30 cellular contexts compared by ENCODE assay signal in the genomic region with DNA sequence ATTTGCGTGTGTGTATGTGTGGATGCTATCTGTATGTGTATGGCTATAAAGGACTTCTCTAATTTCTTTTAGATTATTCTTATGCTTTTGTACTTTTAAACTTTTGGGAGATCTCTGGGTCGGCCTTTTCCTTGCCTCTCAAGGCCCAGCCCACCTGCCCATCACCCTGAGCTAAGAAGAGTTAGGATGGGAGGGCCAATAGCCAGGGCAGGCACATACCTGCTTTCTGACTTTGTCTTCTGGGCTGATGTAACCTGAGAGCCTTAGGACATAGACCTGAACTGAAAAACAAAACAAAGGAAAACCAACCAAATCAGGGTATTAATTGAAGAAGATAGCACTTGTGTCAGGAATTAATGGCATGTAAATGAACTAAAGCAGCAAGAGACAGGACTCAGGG.
"Had no signal": no experiment of that assay in that cellular context is flagged by ENCODE, and none has a peak within 500 bp of the region (broad histone marks: within the 10 kb centered on the region; RNA-seq: fewer than 3 reads in every experiment).

No MANE protein-coding gene starts in this region.

- H3K36me3 ChIP-seq: ascending aorta, brain microvascular endothelial cell, gastrocnemius medialis, heart left ventricle, WERI-Rb-1 had no signal

- H3K4me1 ChIP-seq: ascending aorta, gastrocnemius medialis, heart left ventricle had no signal

- FAIRE-seq: colon, endometrium, endothelial cell of umbilical vein had no signal

- H3K27me3 ChIP-seq: ascending aorta, brain microvascular endothelial cell, gastrocnemius medialis, heart left ventricle had no signal

- H3K27ac ChIP-seq: ascending aorta, brain microvascular endothelial cell, gastrocnemius medialis, heart left ventricle, WERI-Rb-1 had no signal

- ATAC-seq: activated CD4-positive, alpha-beta T cell treated with anti-CD3 and anti-CD28 coated beads for 36 hours; activated CD8-positive, alpha-beta memory T cell treated with anti-CD3 and anti-CD28 coated beads, Interleukin-2, amount 10 ng/mL, durations not matched to agents 7 days and 5 days; activated CD8-positive, alpha-beta T cell treated with anti-CD3 and anti-CD28 coated beads, Interleukin-2, amount 10 ng/mL, durations not matched to agents 7 days and 5 days; activated naive CD4-positive, alpha-beta T cell treated with anti-CD3 and anti-CD28 coated beads, Interleukin-2, amount 50 U/mL, for 72 hours; activated T-cell treated with anti-CD3 and anti-CD28 coated beads, Interleukin-2, amount 50 U/mL, for 72 hours; esophagus mucosa; gastrocnemius medialis; heart left ventricle; T-helper 17 cell had no signal

- H3K9me3 ChIP-seq: ascending aorta, gastrocnemius medialis had no signal

- H3K4me3 ChIP-seq: ascending aorta, gastrocnemius medialis, heart left ventricle had no signal

- DNase-seq: activated CD4-positive, alpha-beta memory T cell treated with anti-CD3 and anti-CD28 coated beads for 36 hours; activated CD4-positive, alpha-beta T cell treated with anti-CD3 and anti-CD28 coated beads for 36 hours; activated CD4-positive, alpha-beta T cell treated with anti-CD3 and anti-CD28 coated beads, Interleukin-2, amount 10 ng/mL, durations not matched to agents 24 days and 14 days; activated CD4-positive, CD25-positive, alpha-beta regulatory T cell; activated CD4-positive, CD25-positive, alpha-beta regulatory T cell treated with anti-CD3 and anti-CD28 coated beads, Interleukin-2, amount 50 U/mL, for 72 hours; activated CD8-positive, alpha-beta memory T cell treated with anti-CD3 and anti-CD28 coated beads, Interleukin-2, amount 10 ng/mL, durations not matched to agents 7 days and 5 days; activated CD8-positive, alpha-beta memory T cell treated with anti-CD3 and anti-CD28 coated beads, Interleukin-2, amount 50 U/mL, for 4 hours; activated CD8-positive, alpha-beta T cell treated with anti-CD3 and anti-CD28 coated beads, Interleukin-2, amount 10 ng/mL, durations not matched to agents 7 days and 5 days; activated gamma-delta T cell; activated naive CD4-positive, alpha-beta T cell; activated naive CD4-positive, alpha-beta T cell treated with anti-CD3 and anti-CD28 coated beads, Interleukin-2, amount 10 ng/mL, durations not matched to agents 7 days and 5 days; activated naive CD8-positive, alpha-beta T cell treated with anti-CD3 and anti-CD28 coated beads, Interleukin-2, amount 10 ng/mL, durations not matched to agents 7 days and 5 days; activated T-cell treated with anti-CD3 and anti-CD28 coated beads, Interleukin-2, amount 50 U/mL, for 24 hours; activated T-cell treated with anti-CD3 and anti-CD28 coated beads, Interleukin-2, amount 50 U/mL, for 72 hours; brain microvascular endothelial cell; effector CD8-positive, alpha-beta T cell; foreskin fibroblast; gastrocnemius medialis; glutamatergic neuron; heart left ventricle; T-helper 1 cell; T-helper 17 cell; T1000; WERI-Rb-1 had no signal
